In the genomic region with DNA sequence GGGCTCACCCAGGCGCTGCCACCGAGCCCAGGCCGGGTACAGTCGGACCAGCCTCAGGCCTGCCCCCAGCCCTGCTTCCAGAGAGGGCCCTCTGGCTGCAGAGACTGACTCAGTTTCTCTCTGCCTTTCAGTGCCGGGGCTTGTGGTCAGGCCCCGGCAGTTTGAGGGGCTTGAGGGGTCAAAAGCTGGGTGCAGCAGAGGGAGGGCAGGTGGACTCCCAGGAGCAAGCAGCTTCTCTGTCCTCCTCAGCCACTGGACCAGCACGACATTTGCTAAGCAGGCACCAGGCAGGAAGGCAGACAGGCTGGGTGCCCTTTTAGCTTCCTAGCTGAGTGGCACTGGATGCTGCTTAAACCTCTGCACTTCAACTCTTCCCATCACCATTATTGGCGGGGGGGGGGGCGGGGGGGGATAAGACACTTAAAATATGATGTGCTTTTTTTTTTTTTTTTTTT, we compare ENCODE assay signal across 9 cellular contexts.
DNase-seq lines count a peak whose midpoint lies in the region; ATAC-seq and TF ChIP-seq lines count a peak whose summit lies in the region.
"Had no signal": no experiment of that assay in that cellular context is flagged by ENCODE, and none has a peak within 500 bp of the region (broad histone marks: within the 10 kb centered on the region; RNA-seq: fewer than 3 reads in every experiment).

No MANE protein-coding gene starts in this region.

- no peak for DNase-seq in activated T-cell treated with anti-CD3 and anti-CD28 coated beads, Interleukin-2, amount 50 U/mL, for 4 hours
- no peak for DNase-seq in activated T-cell treated with anti-CD3 and anti-CD28 coated beads, Interleukin-2, amount 50 U/mL, for 48 hours
- DNase-seq in activated naive CD8-positive, alpha-beta T cell treated with anti-CD3 and anti-CD28 coated beads, Interleukin-2, amount 50 U/mL, for 24 hours: no peak
- DNase-seq in thyroid gland (peak; percentile 27 to 32), pons (ENCODE audit: low spot score) (no peak), SW480 (ENCODE audit: low spot score) (no peak)
- DNase-seq in stimulated activated CD4-positive, alpha-beta T cell treated with anti-CD3 and anti-CD28 coated beads, Interleukin-15, amount 100 ng/mL, for 24 hours: no peak

- peak overlapping the region in 1 of 3 donors; percentile 62 for H3K4me3 ChIP-seq in thyroid gland (replicated peaks in 1 of 3)
- H3K4me3 ChIP-seq: body of pancreas had no signal

- intact Hi-C loops in thyroid gland (cut with DNase I): no loop called here

- peaks cover 9% of the 10 kb centered on the region for H3K36me3 Mint-ChIP-seq in activated T-cell treated with anti-CD3 and anti-CD28 coated beads, Interleukin-2, amount 50 U/mL, for 4 hours (ENCODE audit: insufficient read depth)
- peaks cover 3% of the 10 kb centered on the region for H3K36me3 Mint-ChIP-seq in activated naive CD8-positive, alpha-beta T cell treated with anti-CD3 and anti-CD28 coated beads, Interleukin-2, amount 50 U/mL, for 24 hours (ENCODE audit: low read depth)

- no peak for ATAC-seq in activated T-cell treated with anti-CD3 and anti-CD28 coated beads, Interleukin-2, amount 50 U/mL, for 4 hours
- no peak for ATAC-seq in activated naive CD8-positive, alpha-beta T cell treated with anti-CD3 and anti-CD28 coated beads, Interleukin-2, amount 50 U/mL, for 24 hours
- ATAC-seq: body of pancreas had no signal

- H3K4me3 Mint-ChIP-seq in activated T-cell treated with anti-CD3 and anti-CD28 coated beads, Interleukin-2, amount 50 U/mL, for 4 hours: peak overlapping the region; percentile 88
- H3K4me3 Mint-ChIP-seq in activated naive CD8-positive, alpha-beta T cell treated with anti-CD3 and anti-CD28 coated beads, Interleukin-2, amount 50 U/mL, for 24 hours: peak overlapping the region; percentile 52

- 11 to 40% methylated on average over 5 to 9 of the region's 9 CpGs for WGBS in thyroid gland, 2 donors

- no peak for TF ChIP-seq POLR2A in thyroid gland (IDR thresholded peaks at IDR 0.05)

- no peaks in the 10 kb centered on the region for H3K27me3 Mint-ChIP-seq in activated T-cell treated with anti-CD3 and anti-CD28 coated beads, Interleukin-2, amount 50 U/mL, for 4 hours (ENCODE audit: low read depth)
- no peaks in the 10 kb centered on the region for H3K27me3 Mint-ChIP-seq in activated naive CD8-positive, alpha-beta T cell treated with anti-CD3 and anti-CD28 coated beads, Interleukin-2, amount 50 U/mL, for 24 hours

- H3K27ac ChIP-seq in layer of hippocampus (ENCODE audit: low read depth, low read length) (peak overlapping the region; percentile 82), thyroid gland (peak overlapping the region; percentile 91 to 97 (median 96))

- no peak for TF ChIP-seq CTCF in thyroid gland (IDR thresholded peaks at IDR 0.05)

- H3K27me3 ChIP-seq in layer of hippocampus (ENCODE audit: control insufficient read depth, insufficient read depth, low read length): no peaks in the 10 kb centered on the region
- no peaks in the 10 kb centered on the region for H3K27me3 ChIP-seq in thyroid gland
- H3K27me3 ChIP-seq: body of pancreas had no signal

- H3K36me3 ChIP-seq in thyroid gland: no peaks in the 10 kb centered on the region

- peak overlapping the region; percentile 31 for H3K27ac Mint-ChIP-seq in activated naive CD8-positive, alpha-beta T cell treated with anti-CD3 and anti-CD28 coated beads, Interleukin-2, amount 50 U/mL, for 24 hours

- peaks cover 13 to 37% of the 10 kb centered on the region in 2 donors for H3K4me1 ChIP-seq in thyroid gland

- peaks cover 4% of the 10 kb centered on the region for H3K9me3 Mint-ChIP-seq in activated T-cell treated with anti-CD3 and anti-CD28 coated beads, Interleukin-2, amount 50 U/mL, for 4 hours
- peaks cover 7% of the 10 kb centered on the region for H3K9me3 Mint-ChIP-seq in activated naive CD8-positive, alpha-beta T cell treated with anti-CD3 and anti-CD28 coated beads, Interleukin-2, amount 50 U/mL, for 24 hours

- H3K9me3 ChIP-seq in thyroid gland: no peaks in the 10 kb centered on the region
- H3K9me3 ChIP-seq: body of pancreas had no signal

- peaks cover 18% of the 10 kb centered on the region for H3K4me1 Mint-ChIP-seq in activated T-cell treated with anti-CD3 and anti-CD28 coated beads, Interleukin-2, amount 50 U/mL, for 4 hours (ENCODE audit: low read depth)
- peaks cover 11% of the 10 kb centered on the region for H3K4me1 Mint-ChIP-seq in activated naive CD8-positive, alpha-beta T cell treated with anti-CD3 and anti-CD28 coated beads, Interleukin-2, amount 50 U/mL, for 24 hours

Comparison
In these comparisons a context has a peak if more than half of its experiments do, and no peak if none do; other contexts are left out.
1. DNase-seq: peak in thyroid gland (2 of 2); none in activated T-cell treated with anti-CD3 and anti-CD28 coated beads, Interleukin-2, amount 50 U/mL, for 4 hours (single experiment), activated T-cell treated with anti-CD3 and anti-CD28 coated beads, Interleukin-2, amount 50 U/mL, for 48 hours (0 of 2), activated naive CD8-positive, alpha-beta T cell treated with anti-CD3 and anti-CD28 coated beads, Interleukin-2, amount 50 U/mL, for 24 hours (single experiment), pons (single experiment), stimulated activated CD4-positive, alpha-beta T cell treated with anti-CD3 and anti-CD28 coated beads, Interleukin-15, amount 100 ng/mL, for 24 hours (single experiment) and SW480 (single experiment).